ENCODE assay signal across 19 cellular contexts in genomic region chr18:60117321-60117720, GRCh38.
"Had no signal": no experiment of that assay in that cellular context is flagged by ENCODE, and none has a peak within 500 bp of the region (broad histone marks: within the 10 kb centered on the region; RNA-seq: fewer than 3 reads in every experiment).

No MANE protein-coding gene starts in this region.

- DNase-seq: Karpas-422, KG1, MG63, NCI-H1092 treated with DMSO at 0.1 percent for 48 hours, NCI-H1436, NCI-H187, NCI-H2029, NCI-H2081 treated with DMSO at 0.1 percent for 48 hours, NCI-H2171, NCI-H226, NCI-H446, NCI-H510A, NCI-H524 treated with DMSO at 0.1 percent for 48 hours, NCI-H69, NCI-H774, SHP77, SK-N-SH had no signal

- H3K36me3 ChIP-seq: MG63 had no signal

- H3K4me3 ChIP-seq: MG63 had no signal

- H3K9ac ChIP-seq: SK-N-SH had no signal

- H3K27me3 ChIP-seq: MG63 had no signal

- H3K9me3 ChIP-seq: MG63, SK-N-SH had no signal

- H3K27ac ChIP-seq: RWPE1 had no signal

- ATAC-seq: Panc1 had no signal

- H3K4me2 ChIP-seq: SK-N-SH had no signal
